23 cellular contexts compared by ENCODE assay signal in genomic region chr5:135670588-135670987, GRCh38.
"Had no signal": no experiment of that assay in that cellular context is flagged by ENCODE, and none has a peak within 500 bp of the region (broad histone marks: within the 10 kb centered on the region; RNA-seq: fewer than 3 reads in every experiment).

No MANE protein-coding gene starts in this region.

- H3K4me2 ChIP-seq: smooth muscle cell had no signal

- FAIRE-seq: endometrium, pancreas had no signal

- H3K36me3 ChIP-seq: gastrocnemius medialis, left lung, neutrophil, pancreas, suprapubic skin, transverse colon, vagina had no signal

- H3K27ac ChIP-seq: gastrocnemius medialis, left lung, neutrophil, pancreas, suprapubic skin, transverse colon, vagina had no signal

- H3K9me3 ChIP-seq: gastrocnemius medialis, neutrophil, pancreas, suprapubic skin, vagina had no signal

- ATAC-seq: effector memory CD8-positive, alpha-beta T cell; gastrocnemius medialis; left cardiac atrium; left lung; natural killer cell; pancreas; sciatic nerve; stimulated activated naive CD8-positive, alpha-beta T cell treated with anti-CD3 and anti-CD28 coated beads, Interleukin-15, amount 100 ng/mL, for 72 hours had no signal

- H3K4me3 ChIP-seq: gastrocnemius medialis, left lung, pancreas, smooth muscle cell, suprapubic skin, transverse colon, vagina had no signal

- H3K27me3 ChIP-seq: gastrocnemius medialis, left lung, neutrophil, pancreas, suprapubic skin, transverse colon, vagina had no signal

- H3K4me1 ChIP-seq: gastrocnemius medialis, left lung, pancreas, transverse colon, vagina had no signal

- DNase-seq: cerebellar nuclear complex; cortex of kidney; effector memory CD8-positive, alpha-beta T cell; erythroblast; gastrocnemius medialis; hypothalamus; left cardiac atrium; left lung; natural killer cell; pancreas; stimulated activated CD4-positive, alpha-beta T cell treated with anti-CD3 and anti-CD28 coated beads, Interleukin-12 subunit alpha, Interleukin-12 subunit beta, amount 100 ng/mL, for 4 hours; stimulated activated CD4-positive, alpha-beta T cell treated with anti-CD3 and anti-CD28 coated beads, Interleukin-1b, Interleukin-23, amount 100 ng/mL, for 48 hours; stimulated activated CD4-positive, alpha-beta T cell treated with anti-CD3 and anti-CD28 coated beads, Interleukin-4, amount 100 ng/mL, for 1 hour; stimulated activated CD8-positive, alpha-beta memory T cell treated with anti-CD3 and anti-CD28 coated beads, Interleukin-4, amount 100 ng/mL, for 48 hours; stimulated activated naive CD4-positive, alpha-beta T cell; stimulated activated naive CD8-positive, alpha-beta T cell treated with anti-CD3 and anti-CD28 coated beads, Interleukin-15, amount 100 ng/mL, for 72 hours; transverse colon had no signal
